ENCODE assay signal across 1 cellular context in the genomic region with DNA sequence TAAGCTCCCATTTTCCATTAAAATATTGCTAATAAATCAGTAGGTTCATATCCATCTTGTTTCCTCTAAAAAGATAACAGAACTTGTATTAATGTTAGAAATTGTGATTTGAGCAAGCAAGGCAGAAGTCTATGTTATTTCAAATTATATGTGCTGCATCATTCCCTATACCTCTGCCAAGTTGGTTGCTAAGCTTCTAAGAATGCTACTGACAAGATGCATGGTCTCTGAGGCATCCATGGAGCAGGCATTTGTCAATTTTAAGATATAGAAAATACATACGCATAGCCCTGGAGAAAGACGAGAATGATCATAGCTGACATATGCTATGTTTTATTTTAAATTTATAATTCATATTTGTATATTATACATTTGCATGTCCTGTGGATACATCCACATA.
TF ChIP-seq lines count a peak whose summit lies in the region.

No MANE protein-coding gene starts in this region.

TF ChIP-seq in GM23338, 12 proteins besides CTCF, POLR2A, EP300 and RAD21 (continued from another document):
- TF ChIP-seq, protein P1, sequence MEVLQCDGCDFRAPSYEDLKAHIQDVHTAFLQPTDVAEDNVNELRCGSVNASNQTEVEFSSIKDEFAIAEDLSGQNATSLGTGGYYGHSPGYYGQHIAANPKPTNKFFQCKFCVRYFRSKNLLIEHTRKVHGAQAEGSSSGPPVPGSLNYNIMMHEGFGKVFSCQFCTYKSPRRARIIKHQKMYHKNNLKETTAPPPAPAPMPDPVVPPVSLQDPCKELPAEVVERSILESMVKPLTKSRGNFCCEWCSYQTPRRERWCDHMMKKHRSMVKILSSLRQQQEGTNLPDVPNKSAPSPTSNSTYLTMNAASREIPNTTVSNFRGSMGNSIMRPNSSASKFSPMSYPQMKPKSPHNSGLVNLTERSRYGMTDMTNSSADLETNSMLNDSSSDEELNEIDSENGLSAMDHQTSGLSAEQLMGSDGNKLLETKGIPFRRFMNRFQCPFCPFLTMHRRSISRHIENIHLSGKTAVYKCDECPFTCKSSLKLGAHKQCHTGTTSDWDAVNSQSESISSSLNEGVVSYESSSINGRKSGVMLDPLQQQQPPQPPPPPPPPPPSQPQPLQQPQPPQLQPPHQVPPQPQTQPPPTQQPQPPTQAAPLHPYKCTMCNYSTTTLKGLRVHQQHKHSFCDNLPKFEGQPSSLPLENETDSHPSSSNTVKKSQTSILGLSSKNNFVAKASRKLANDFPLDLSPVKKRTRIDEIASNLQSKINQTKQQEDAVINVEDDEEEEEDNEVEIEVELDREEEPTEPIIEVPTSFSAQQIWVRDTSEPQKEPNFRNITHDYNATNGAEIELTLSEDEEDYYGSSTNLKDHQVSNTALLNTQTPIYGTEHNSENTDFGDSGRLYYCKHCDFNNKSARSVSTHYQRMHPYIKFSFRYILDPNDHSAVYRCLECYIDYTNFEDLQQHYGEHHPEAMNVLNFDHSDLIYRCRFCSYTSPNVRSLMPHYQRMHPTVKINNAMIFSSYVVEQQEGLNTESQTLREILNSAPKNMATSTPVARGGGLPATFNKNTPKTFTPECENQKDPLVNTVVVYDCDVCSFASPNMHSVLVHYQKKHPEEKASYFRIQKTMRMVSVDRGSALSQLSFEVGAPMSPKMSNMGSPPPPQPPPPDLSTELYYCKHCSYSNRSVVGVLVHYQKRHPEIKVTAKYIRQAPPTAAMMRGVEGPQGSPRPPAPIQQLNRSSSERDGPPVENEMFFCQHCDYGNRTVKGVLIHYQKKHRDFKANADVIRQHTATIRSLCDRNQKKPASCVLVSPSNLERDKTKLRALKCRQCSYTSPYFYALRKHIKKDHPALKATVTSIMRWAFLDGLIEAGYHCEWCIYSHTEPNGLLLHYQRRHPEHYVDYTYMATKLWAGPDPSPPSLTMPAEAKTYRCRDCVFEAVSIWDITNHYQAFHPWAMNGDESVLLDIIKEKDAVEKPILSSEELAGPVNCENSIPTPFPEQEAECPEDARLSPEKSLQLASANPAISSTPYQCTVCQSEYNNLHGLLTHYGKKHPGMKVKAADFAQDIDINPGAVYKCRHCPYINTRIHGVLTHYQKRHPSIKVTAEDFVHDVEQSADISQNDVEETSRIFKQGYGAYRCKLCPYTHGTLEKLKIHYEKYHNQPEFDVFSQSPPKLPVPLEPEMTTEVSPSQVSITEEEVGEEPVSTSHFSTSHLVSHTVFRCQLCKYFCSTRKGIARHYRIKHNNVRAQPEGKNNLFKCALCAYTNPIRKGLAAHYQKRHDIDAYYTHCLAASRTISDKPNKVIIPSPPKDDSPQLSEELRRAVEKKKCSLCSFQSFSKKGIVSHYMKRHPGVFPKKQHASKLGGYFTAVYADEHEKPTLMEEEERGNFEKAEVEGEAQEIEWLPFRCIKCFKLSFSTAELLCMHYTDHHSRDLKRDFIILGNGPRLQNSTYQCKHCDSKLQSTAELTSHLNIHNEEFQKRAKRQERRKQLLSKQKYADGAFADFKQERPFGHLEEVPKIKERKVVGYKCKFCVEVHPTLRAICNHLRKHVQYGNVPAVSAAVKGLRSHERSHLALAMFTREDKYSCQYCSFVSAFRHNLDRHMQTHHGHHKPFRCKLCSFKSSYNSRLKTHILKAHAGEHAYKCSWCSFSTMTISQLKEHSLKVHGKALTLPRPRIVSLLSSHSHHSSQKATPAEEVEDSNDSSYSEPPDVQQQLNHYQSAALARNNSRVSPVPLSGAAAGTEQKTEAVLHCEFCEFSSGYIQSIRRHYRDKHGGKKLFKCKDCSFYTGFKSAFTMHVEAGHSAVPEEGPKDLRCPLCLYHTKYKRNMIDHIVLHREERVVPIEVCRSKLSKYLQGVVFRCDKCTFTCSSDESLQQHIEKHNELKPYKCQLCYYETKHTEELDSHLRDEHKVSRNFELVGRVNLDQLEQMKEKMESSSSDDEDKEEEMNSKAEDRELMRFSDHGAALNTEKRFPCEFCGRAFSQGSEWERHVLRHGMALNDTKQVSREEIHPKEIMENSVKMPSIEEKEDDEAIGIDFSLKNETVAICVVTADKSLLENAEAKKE (CRISPR knock-in tag; IDR thresholded peaks at IDR 0.05) = no peak
- TF ChIP-seq ZNF114 (CRISPR knock-in tag; IDR thresholded peaks at IDR 0.05) = no peak
- no peak for TF ChIP-seq POLR2AphosphoS5 (IDR thresholded peaks at IDR 0.05; ENCODE audit: low read depth)
